32 cellular contexts compared by ENCODE assay signal in the genomic region with DNA sequence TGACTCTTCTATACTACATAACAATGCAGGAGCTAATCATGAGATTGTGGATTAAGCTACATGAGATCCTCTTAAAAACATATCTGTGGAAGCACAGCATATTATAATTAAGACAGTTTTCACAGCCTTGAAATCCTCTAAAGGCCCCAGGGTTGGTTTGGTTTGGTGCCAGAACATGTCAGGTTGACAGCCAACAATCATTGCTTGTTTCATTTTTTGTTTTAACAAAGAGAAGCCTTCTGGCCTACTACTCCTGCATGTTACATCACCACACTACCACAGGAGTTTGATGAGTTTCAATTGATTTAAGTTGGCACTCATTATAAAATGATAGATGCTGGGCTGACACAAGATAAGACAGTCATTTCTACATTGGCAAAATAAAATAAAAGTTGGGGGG.
DNase-seq lines count a peak whose midpoint lies in the region; ATAC-seq and TF ChIP-seq lines count a peak whose summit lies in the region.
"Had no signal": no experiment of that assay in that cellular context is flagged by ENCODE, and none has a peak within 500 bp of the region (broad histone marks: within the 10 kb centered on the region; RNA-seq: fewer than 3 reads in every experiment).

No MANE protein-coding gene starts in this region.

- 0 out of 2 replicates have a peak overlapping the region, but pooled peaks have one; percentile 7 for H2AFZ ChIP-seq in KMS-11 (ENCODE audit: low read depth)

- no peaks in the 10 kb centered on the region for H3K27me3 Mint-ChIP-seq in T-helper 17 cell
- H3K27me3 Mint-ChIP-seq: activated CD8-positive, alpha-beta T cell treated with anti-CD3 and anti-CD28 coated beads for 36 hours; activated naive CD4-positive, alpha-beta T cell treated with anti-CD3 and anti-CD28 coated beads, Interleukin-2, amount 50 U/mL, for 24 hours; type B pancreatic cell had no signal

- H3K27me3 ChIP-seq in KMS-11 (ENCODE audit: insufficient read depth, low read depth) = no peaks in the 10 kb centered on the region
- H3K27me3 ChIP-seq: BE2C, colonic mucosa, heart left ventricle, ovary, spleen had no signal

- ATAC-seq in T-helper 17 cell = no peak
- ATAC-seq in HG03378 (IDR thresholded peaks at IDR 0.05; ENCODE audit: unreplicated experiment) = no peak
- ATAC-seq: activated CD8-positive, alpha-beta T cell treated with anti-CD3 and anti-CD28 coated beads for 36 hours; esophagus mucosa; heart left ventricle; mucosa of descending colon; right cardiac atrium; Right ventricle myocardium inferior; SK-N-SH treated with all-trans-retinoic acid at 6 μM for 48 hours had no signal

- no peak overlapping the region for H3K4me3 ChIP-seq in GM12865 (ENCODE audit: low read depth, low read length)
- no peak overlapping the region for H3K4me3 ChIP-seq in KMS-11 (IDR thresholded peaks at IDR 0.05; ENCODE audit: insufficient read depth, low read depth, low read length)
- H3K4me3 ChIP-seq: colonic mucosa, heart left ventricle, lung, mucosa of descending colon, ovary, spleen had no signal

- DNase-seq in NCI-H2171 treated with DMSO at 0.1 percent for 48 hours (lab: John Stamatoyannopoulos, UW) = peak; percentile 7
- DNase-seq in NCI-H2171 (lab: John Stamatoyannopoulos, UW) = no peak
- DNase-seq in GM12865 (ENCODE audit: low read depth) = peak; percentile 37
- DNase-seq in foreskin melanocyte = peak; percentile 12
- DNase-seq in T-helper 17 cell = no peak
- DNase-seq in stimulated activated CD4-positive, alpha-beta T cell treated with anti-CD3 and anti-CD28 coated beads, Interleukin-4, amount 100 ng/mL, for 4 hours = no peak
- DNase-seq: activated CD8-positive, alpha-beta T cell treated with anti-CD3 and anti-CD28 coated beads for 36 hours; BE2C; colonic mucosa; DMS79; effector memory CD4-positive, alpha-beta T cell; foreskin fibroblast; GF-D8; GOT3; heart left ventricle; mucosa of descending colon; NCI-H1048; nephron progenitor cell; ovary; right cardiac atrium; spleen; stimulated activated CD4-positive, alpha-beta T cell treated with anti-CD3 and anti-CD28 coated beads, Interleukin-2, amount 100 ng/mL, for 48 hours; substantia nigra had no signal

- no peak overlapping the region for H3K4me3 Mint-ChIP-seq in T-helper 17 cell
- H3K4me3 Mint-ChIP-seq: activated CD8-positive, alpha-beta T cell treated with anti-CD3 and anti-CD28 coated beads for 36 hours; activated naive CD4-positive, alpha-beta T cell treated with anti-CD3 and anti-CD28 coated beads, Interleukin-2, amount 50 U/mL, for 24 hours; nephron progenitor cell; type B pancreatic cell had no signal

- H3K9ac ChIP-seq in KMS-11 = no peak overlapping the region

- H3K4me1 ChIP-seq in KMS-11 (ENCODE audit: low read depth, poor library complexity, severe bottlenecking) = peaks cover 32% of the 10 kb centered on the region
- H3K4me1 ChIP-seq: BE2C, colonic mucosa, spleen had no signal

- no peak overlapping the region for H3K27ac Mint-ChIP-seq in T-helper 17 cell
- H3K27ac Mint-ChIP-seq: activated CD8-positive, alpha-beta T cell treated with anti-CD3 and anti-CD28 coated beads for 36 hours; activated naive CD4-positive, alpha-beta T cell treated with anti-CD3 and anti-CD28 coated beads, Interleukin-2, amount 50 U/mL, for 24 hours; activated T-helper 2 cell treated with anti-CD3 and anti-CD28 coated beads, Interferon-gamma antibody, Interleukin-2, Interleukin-4, amounts not matched to agents 10 μg/mL and 5 μg/mL and 100 μg/mL, durations not matched to agents 14 hours and 24 hours and 36 hours; nephron progenitor cell; type B pancreatic cell had no signal

- H3K79me2 ChIP-seq in KMS-11 (ENCODE audit: insufficient read depth, low read depth) = no peaks in the 10 kb centered on the region

- H3K36me3 ChIP-seq in KMS-11 (ENCODE audit: insufficient read depth) = no peaks in the 10 kb centered on the region
- H3K36me3 ChIP-seq: BE2C, colonic mucosa, heart left ventricle, ovary, spleen had no signal

- H3K27ac ChIP-seq in KMS-11 = peak overlapping the region; percentile 33; the same call in 1 of the 2 replicates
- H3K27ac ChIP-seq: colonic mucosa, heart left ventricle, ovary, spleen had no signal

- H3K36me3 Mint-ChIP-seq in T-helper 17 cell (ENCODE audit: low read depth) = no peaks in the 10 kb centered on the region
- H3K36me3 Mint-ChIP-seq: activated naive CD4-positive, alpha-beta T cell treated with anti-CD3 and anti-CD28 coated beads, Interleukin-2, amount 50 U/mL, for 24 hours; type B pancreatic cell had no signal

- TF ChIP-seq CTCF in GM12865 (IDR thresholded peaks at IDR 0.05; ENCODE audit: insufficient read depth, low read depth, low read length, missing control alignments) (no peak), KMS-11 (conservative IDR thresholded peaks at IDR 0.05; ENCODE audit: low read depth, low read length) (no peak)

- no peaks in the 10 kb centered on the region for H4K20me1 ChIP-seq in KMS-11 (ENCODE audit: insufficient read depth)

- peak overlapping the region; percentile 50 for H3K4me2 ChIP-seq in KMS-11

- H3K9me3 ChIP-seq in T-helper 17 cell (ENCODE audit: control insufficient read depth, low read length, poor library complexity, severe bottlenecking) = no peaks in the 10 kb centered on the region
- H3K9me3 ChIP-seq: BE2C, colonic mucosa, heart left ventricle, mucosa of descending colon, ovary, spleen had no signal

- H3K4me1 Mint-ChIP-seq in T-helper 17 cell = no peaks in the 10 kb centered on the region
- H3K4me1 Mint-ChIP-seq: activated naive CD4-positive, alpha-beta T cell treated with anti-CD3 and anti-CD28 coated beads, Interleukin-2, amount 50 U/mL, for 24 hours; nephron progenitor cell had no signal

Comparison
In these comparisons a context has a peak if more than half of its experiments do, and no peak if none do; other contexts are left out.
1. DNase-seq: peak in NCI-H2171 treated with DMSO at 0.1 percent for 48 hours (single experiment), GM12865 (single experiment) and foreskin melanocyte (single experiment); none in NCI-H2171 (single experiment), T-helper 17 cell (0 of 3) and stimulated activated CD4-positive, alpha-beta T cell treated with anti-CD3 and anti-CD28 coated beads, Interleukin-4, amount 100 ng/mL, for 4 hours (0 of 2).